9 cellular contexts compared by ENCODE assay signal in genomic region chr5:41509399-41510175, GRCh38. TPM values are rescaled to one million over a fixed set of nuclear protein-coding genes. Genes with fewer than 3 reads are reported as not detected.
DNase-seq lines count a peak whose midpoint lies in the region; ATAC-seq and TF ChIP-seq lines count a peak whose summit lies in the region.
"Had no signal": no experiment of that assay in that cellular context is flagged by ENCODE, and none has a peak within 500 bp of the region (broad histone marks: within the 10 kb centered on the region; RNA-seq: fewer than 3 reads in every experiment).

No MANE protein-coding gene starts in this region.

- H3K27ac ChIP-seq in aorta (ENCODE audit: low read depth in 1 of 2, low read length in 2 of 2): no peak overlapping the region

- no peak overlapping the region for H3K27ac Mint-ChIP-seq in glutamatergic neuron (ENCODE audit: unreplicated experiment)
- no peak overlapping the region for H3K27ac Mint-ChIP-seq in neural crest cell (ENCODE audit: unreplicated experiment)
- no peak overlapping the region for H3K27ac Mint-ChIP-seq in activated CD4-positive, alpha-beta T cell treated with anti-CD3 and anti-CD28 coated beads for 36 hours

- H3K4me3 Mint-ChIP-seq in glutamatergic neuron (ENCODE audit: unreplicated experiment) (peak overlapping the region; percentile 84), neural crest cell (peak overlapping the region; percentile 85)
- H3K4me3 Mint-ChIP-seq in activated CD4-positive, alpha-beta T cell treated with anti-CD3 and anti-CD28 coated beads for 36 hours: no peak overlapping the region

- ATAC-seq in Right ventricle myocardium inferior (peak; percentile 23), aorta (ENCODE audit: low FRiP score) (peak; percentile 37), HG03039 (IDR thresholded peaks at IDR 0.05; ENCODE audit: unreplicated experiment) (no peak)
- ATAC-seq in activated CD4-positive, alpha-beta T cell treated with anti-CD3 and anti-CD28 coated beads for 36 hours: no peak

- no peaks in the 10 kb centered on the region for H3K4me1 ChIP-seq in aorta (ENCODE audit: control insufficient read depth in 1 of 2, insufficient read depth in 2 of 2, low read length in 2 of 2)

- no peaks in the 10 kb centered on the region for H3K27me3 ChIP-seq in aorta (ENCODE audit: control insufficient read depth in 1 of 2, insufficient read depth in 2 of 2, low read length in 1 of 2)

- CTCF ChIA-PET in activated CD4-positive, alpha-beta T cell treated with anti-CD3 and anti-CD28 coated beads for 36 hours (lab: Charles Lee): no interaction called here

- POLR2A ChIA-PET in activated CD4-positive, alpha-beta T cell treated with anti-CD3 and anti-CD28 coated beads for 36 hours (lab: Charles Lee): no interaction called here

- no peaks in the 10 kb centered on the region for H3K9me3 ChIP-seq in aorta (ENCODE audit: control insufficient read depth, low read length)

- intact Hi-C loops in Right ventricle myocardium inferior (cut with DNase I): loop anchor here (2.0 kb wide), 1 partner anchor 53 kb away; no protein-coding TSS in a partner anchor
- intact Hi-C loops in cardiac septum (cut with DNase I): loop anchor here (5.0 kb wide), 2 partner anchors 52 to 237 kb away; no protein-coding TSS in a partner anchor
- intact Hi-C loops in aorta (cut with DNase I): loop anchor here in 1 of 2 donors (10.0 kb wide), 1 partner anchor 235 kb away; no protein-coding TSS in a partner anchor
- intact Hi-C loops in activated CD4-positive, alpha-beta T cell treated with anti-CD3 and anti-CD28 coated beads for 36 hours (cut with DNase I, micrococcal nuclease): no loop called here

- H3K9me3 Mint-ChIP-seq in glutamatergic neuron (ENCODE audit: unreplicated experiment): peaks cover 3% of the 10 kb centered on the region
- H3K9me3 Mint-ChIP-seq in neural crest cell: no peaks in the 10 kb centered on the region
- no peaks in the 10 kb centered on the region for H3K9me3 Mint-ChIP-seq in activated CD4-positive, alpha-beta T cell treated with anti-CD3 and anti-CD28 coated beads for 36 hours (ENCODE audit: low read depth)

- no peaks in the 10 kb centered on the region for H3K36me3 ChIP-seq in aorta (ENCODE audit: control insufficient read depth in 1 of 2, insufficient read depth in 2 of 2, low read length in 1 of 2)

- no peak for TF ChIP-seq CTCF in glutamatergic neuron (IDR thresholded peaks at IDR 0.05; ENCODE audit: partially characterized antibody, unreplicated experiment)
- TF ChIP-seq CTCF in neural crest cell (conservative IDR thresholded peaks at IDR 0.05): no peak

- H3K4me3 ChIP-seq in aorta (ENCODE audit: low read length in 2 of 2): peak overlapping the region in 1 of 2 donors; percentile 35

- WGBS in aorta, 2 donors: 18% methylated on average over 35 of the region's 35 CpGs

- peaks cover 10% of the 10 kb centered on the region for H3K27me3 Mint-ChIP-seq in glutamatergic neuron (ENCODE audit: unreplicated experiment)
- peaks cover 89% of the 10 kb centered on the region for H3K27me3 Mint-ChIP-seq in neural crest cell (ENCODE audit: low read depth)
- peaks cover 30% of the 10 kb centered on the region for H3K27me3 Mint-ChIP-seq in activated CD4-positive, alpha-beta T cell treated with anti-CD3 and anti-CD28 coated beads for 36 hours

- DNase-seq in Right ventricle myocardium inferior (ENCODE audit: missing footprints) (no peak), cardiac septum (ENCODE audit: low spot score) (no peak), glutamatergic neuron (no peak), neural crest cell (ENCODE audit: low read depth, low spot score) (no peak), aorta (peak in 1 of 2 donors; percentile 62), NCI-H2107 (lab: John Stamatoyannopoulos, UW) (no peak)
- DNase-seq in activated CD4-positive, alpha-beta T cell treated with anti-CD3 and anti-CD28 coated beads for 36 hours: no peak

- H3K36me3 Mint-ChIP-seq in glutamatergic neuron (ENCODE audit: unreplicated experiment): no peaks in the 10 kb centered on the region
- no peaks in the 10 kb centered on the region for H3K36me3 Mint-ChIP-seq in neural crest cell (ENCODE audit: low read depth)
- H3K36me3 Mint-ChIP-seq in activated CD4-positive, alpha-beta T cell treated with anti-CD3 and anti-CD28 coated beads for 36 hours (ENCODE audit: low read depth): no peaks in the 10 kb centered on the region

- H3K4me1 Mint-ChIP-seq in glutamatergic neuron (ENCODE audit: low read depth, unreplicated experiment) (peaks cover 5% of the 10 kb centered on the region), neural crest cell (peaks cover 18% of the 10 kb centered on the region)
- H3K4me1 Mint-ChIP-seq in activated CD4-positive, alpha-beta T cell treated with anti-CD3 and anti-CD28 coated beads for 36 hours: no peaks in the 10 kb centered on the region

RNA-seq across cellular contexts. Expression of gene PLCXD3, which starts 0.8 kb away (rescaled TPM):
- 76.6 TPM for total RNA-seq in Right ventricle myocardium inferior
- 63.8 TPM for total RNA-seq in cardiac septum
- 0.93 TPM for total RNA-seq in glutamatergic neuron (ENCODE audit: unreplicated experiment)
- total RNA-seq in neural crest cell: 0.07 and 0.09 TPM in 2 replicates
- 10 to 100 TPM; 13.9 to 14.5 TPM for total RNA-seq in aorta
- polyA plus RNA-seq in aorta: 1 to 10 TPM in 1 of 2 donors, under 1 TPM in 1; 0.67 to 2.8 TPM
- total RNA-seq in activated CD4-positive, alpha-beta T cell treated with anti-CD3 and anti-CD28 coated beads for 36 hours: not detected
- polyA plus RNA-seq: keratinocyte had no signal

Comparison
In these comparisons a context has a peak if more than half of its experiments do, and no peak if none do; other contexts are left out.
1. ATAC-seq: peak in Right ventricle myocardium inferior (single experiment) and aorta (single experiment); none in activated CD4-positive, alpha-beta T cell treated with anti-CD3 and anti-CD28 coated beads for 36 hours (single experiment) and HG03039 (single experiment).
2. intact Hi-C loops: an anchor here in Right ventricle myocardium inferior (2.0 kb wide) and cardiac septum (5.0 kb wide); none called in activated CD4-positive, alpha-beta T cell treated with anti-CD3 and anti-CD28 coated beads for 36 hours.